In the genomic region with DNA sequence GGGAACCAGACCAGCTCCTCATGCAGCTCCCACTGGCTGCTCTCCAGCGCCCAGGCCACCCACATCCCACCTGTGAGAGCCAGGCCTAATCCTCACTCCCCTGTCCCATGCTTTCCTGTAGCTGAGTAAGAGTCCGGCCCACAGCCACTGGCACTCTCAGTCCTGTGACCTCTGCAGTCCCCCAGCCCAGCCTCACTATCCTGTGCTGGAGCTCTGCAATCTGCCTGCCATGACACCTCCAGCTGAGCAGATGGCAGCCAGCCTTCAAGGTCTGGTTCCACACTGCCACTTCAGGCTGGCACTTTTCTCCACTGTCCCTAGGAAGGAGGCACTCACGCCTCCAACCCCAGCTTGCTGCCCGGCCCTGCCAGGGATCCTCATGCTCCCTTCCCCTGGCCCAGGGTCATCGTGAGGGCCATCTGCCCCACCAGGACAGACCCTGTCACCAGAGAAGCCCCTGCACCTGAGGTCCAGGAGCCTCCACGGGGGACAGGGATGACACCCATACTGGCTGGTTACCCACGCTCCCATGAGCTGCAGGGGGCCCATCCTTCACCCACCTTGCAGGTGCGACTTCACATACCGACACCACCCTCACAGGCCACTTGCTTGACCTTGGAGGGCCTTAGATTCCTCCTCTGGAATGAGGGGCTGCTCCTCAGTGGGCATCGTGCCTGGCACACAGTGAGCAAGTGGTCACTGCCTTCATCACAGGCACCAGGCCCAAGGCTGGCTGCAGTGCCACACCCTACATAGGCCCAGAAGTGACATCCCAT, we compare ENCODE assay signal across 12 cellular contexts.
DNase-seq lines count a peak whose midpoint lies in the region; ATAC-seq and TF ChIP-seq lines count a peak whose summit lies in the region.
"Had no signal": no experiment of that assay in that cellular context is flagged by ENCODE, and none has a peak within 500 bp of the region (broad histone marks: within the 10 kb centered on the region; RNA-seq: fewer than 3 reads in every experiment).

No MANE protein-coding gene starts in this region.

- H3K36me3 ChIP-seq in ascending aorta = peaks cover under 1 to 3% of the 10 kb centered on the region in 2 donors

- H3K4me3 Mint-ChIP-seq in natural killer cell (peak overlapping the region; percentile 63), memory B cell (peak overlapping the region; percentile 69)
- no peak overlapping the region for H3K4me3 Mint-ChIP-seq in natural killer cell treated with Interleukin-12 subunit alpha and Interleukin-12 subunit beta and Interleukin-15 and Interleukin-18, amount 100 ng/mL, for 72 hours
- H3K4me3 Mint-ChIP-seq in activated naive CD8-positive, alpha-beta T cell treated with anti-CD3 and anti-CD28 coated beads, Interleukin-2, amount 50 U/mL, for 24 hours = no peak overlapping the region

- H3K9me3 ChIP-seq in ascending aorta = no peaks in the 10 kb centered on the region

- intact Hi-C loops in natural killer cell (cut with micrococcal nuclease) (no loop called here), ascending aorta (cut with DNase I) (no loop called here)

- H3K4me3 ChIP-seq in ascending aorta = peak overlapping the region; percentile 60 to 75

- no peaks in the 10 kb centered on the region for H3K9me3 Mint-ChIP-seq in natural killer cell
- H3K9me3 Mint-ChIP-seq in natural killer cell treated with Interleukin-12 subunit alpha and Interleukin-12 subunit beta and Interleukin-15 and Interleukin-18, amount 100 ng/mL, for 72 hours = no peaks in the 10 kb centered on the region
- H3K9me3 Mint-ChIP-seq in memory B cell = no peaks in the 10 kb centered on the region
- no peaks in the 10 kb centered on the region for H3K9me3 Mint-ChIP-seq in activated naive CD8-positive, alpha-beta T cell treated with anti-CD3 and anti-CD28 coated beads, Interleukin-2, amount 50 U/mL, for 24 hours

- DNase-seq in natural killer cell = no peak
- DNase-seq in natural killer cell treated with Interleukin-12 subunit alpha and Interleukin-12 subunit beta and Interleukin-15 and Interleukin-18, amount 100 ng/mL, for 72 hours (ENCODE audit: low spot score) = no peak
- no peak for DNase-seq in ascending aorta (ENCODE audit: low spot score in 2 of 2)
- DNase-seq in memory B cell (ENCODE audit: low spot score in 2 of 2) = no peak
- no peak for DNase-seq in NCI-H1092 treated with DMSO at 0.1 percent for 48 hours (lab: John Stamatoyannopoulos, UW)
- no peak for DNase-seq in NCI-H2029 (lab: John Stamatoyannopoulos, UW)
- DNase-seq in LoVo (ENCODE audit: low spot score) = no peak
- no peak for DNase-seq in activated naive CD8-positive, alpha-beta T cell treated with anti-CD3 and anti-CD28 coated beads, Interleukin-2, amount 50 U/mL, for 24 hours
- DNase-seq: effector CD4-positive, alpha-beta T cell; GOT3; NCI-H2081 treated with DMSO at 0.1 percent for 48 hours had no signal

- no peak overlapping the region for H3K27ac ChIP-seq in ascending aorta
- H3K27ac ChIP-seq: HL-60 had no signal

- H3K27me3 Mint-ChIP-seq in natural killer cell (ENCODE audit: low read depth in 2 of 2) (no peaks in the 10 kb centered on the region), memory B cell (no peaks in the 10 kb centered on the region)
- H3K27me3 Mint-ChIP-seq in natural killer cell treated with Interleukin-12 subunit alpha and Interleukin-12 subunit beta and Interleukin-15 and Interleukin-18, amount 100 ng/mL, for 72 hours = no peaks in the 10 kb centered on the region
- H3K27me3 Mint-ChIP-seq in activated naive CD8-positive, alpha-beta T cell treated with anti-CD3 and anti-CD28 coated beads, Interleukin-2, amount 50 U/mL, for 24 hours = no peaks in the 10 kb centered on the region

- ATAC-seq in natural killer cell (no peak), memory B cell (ENCODE audit: low read depth) (no peak)
- no peak for ATAC-seq in natural killer cell treated with Interleukin-12 subunit alpha and Interleukin-12 subunit beta and Interleukin-15 and Interleukin-18, amount 100 ng/mL, for 72 hours
- no peak for ATAC-seq in activated naive CD8-positive, alpha-beta T cell treated with anti-CD3 and anti-CD28 coated beads, Interleukin-2, amount 50 U/mL, for 24 hours

- H3K27me3 ChIP-seq in ascending aorta = no peaks in the 10 kb centered on the region

- H3K36me3 Mint-ChIP-seq in natural killer cell (no peaks in the 10 kb centered on the region), memory B cell (peaks cover 3% of the 10 kb centered on the region)
- no peaks in the 10 kb centered on the region for H3K36me3 Mint-ChIP-seq in natural killer cell treated with Interleukin-12 subunit alpha and Interleukin-12 subunit beta and Interleukin-15 and Interleukin-18, amount 100 ng/mL, for 72 hours
- H3K36me3 Mint-ChIP-seq in activated naive CD8-positive, alpha-beta T cell treated with anti-CD3 and anti-CD28 coated beads, Interleukin-2, amount 50 U/mL, for 24 hours (ENCODE audit: low read depth) = no peaks in the 10 kb centered on the region

- H3K4me1 ChIP-seq in ascending aorta = peaks cover 13 to 14% of the 10 kb centered on the region in 2 donors

- H3K27ac Mint-ChIP-seq in natural killer cell (peak overlapping the region; percentile 65 to 78), memory B cell (peak overlapping the region; percentile 38)
- peak overlapping the region in 1 of 2 donors; percentile 79 for H3K27ac Mint-ChIP-seq in natural killer cell treated with Interleukin-12 subunit alpha and Interleukin-12 subunit beta and Interleukin-15 and Interleukin-18, amount 100 ng/mL, for 72 hours
- H3K27ac Mint-ChIP-seq in activated naive CD8-positive, alpha-beta T cell treated with anti-CD3 and anti-CD28 coated beads, Interleukin-2, amount 50 U/mL, for 24 hours = no peak overlapping the region

- H3K4me1 Mint-ChIP-seq in natural killer cell (peaks cover 18 to 32% of the 10 kb centered on the region in 2 donors), memory B cell (peaks cover 18% of the 10 kb centered on the region)
- H3K4me1 Mint-ChIP-seq in natural killer cell treated with Interleukin-12 subunit alpha and Interleukin-12 subunit beta and Interleukin-15 and Interleukin-18, amount 100 ng/mL, for 72 hours (ENCODE audit: low read depth in 2 of 2) = peaks cover 0 to 21% of the 10 kb centered on the region in 2 donors
- peaks cover 4% of the 10 kb centered on the region for H3K4me1 Mint-ChIP-seq in activated naive CD8-positive, alpha-beta T cell treated with anti-CD3 and anti-CD28 coated beads, Interleukin-2, amount 50 U/mL, for 24 hours

- TF ChIP-seq CTCF in natural killer cell (IDR thresholded peaks at IDR 0.05) = no peak
- no peak for TF ChIP-seq CTCF in ascending aorta (IDR thresholded peaks at IDR 0.05)

Comparison
In these comparisons a context has a peak if more than half of its experiments do, and no peak if none do; other contexts are left out.
1. H3K4me3 Mint-ChIP-seq: peak in natural killer cell (single experiment) and memory B cell (single experiment); none in natural killer cell treated with Interleukin-12 subunit alpha and Interleukin-12 subunit beta and Interleukin-15 and Interleukin-18, amount 100 ng/mL, for 72 hours (single experiment) and activated naive CD8-positive, alpha-beta T cell treated with anti-CD3 and anti-CD28 coated beads, Interleukin-2, amount 50 U/mL, for 24 hours (single experiment).